ENCODE assay signal across 8 cellular contexts in genomic region chr19:41999071-41999877, GRCh38. TPM values are rescaled to one million over a fixed set of nuclear protein-coding genes. Genes with fewer than 3 reads are reported as not detected.
DNase-seq lines count a peak whose midpoint lies in the region; ATAC-seq and TF ChIP-seq lines count a peak whose summit lies in the region.

No MANE protein-coding gene starts in this region.

- peak overlapping the region; percentile 49 to 64 for H3K4me3 Mint-ChIP-seq in effector memory CD8-positive, alpha-beta T cell

- H3K27ac ChIP-seq in right atrium auricular region: no peak overlapping the region
- H3K27ac ChIP-seq in stomach: no peak overlapping the region

- ATAC-seq in Right ventricle myocardium superior (ENCODE audit: poor library complexity): no peak
- no peak for ATAC-seq in effector memory CD8-positive, alpha-beta T cell (replicated peaks)

- peaks cover 0 to 7% of the 10 kb centered on the region in 2 donors for H3K27me3 ChIP-seq in right atrium auricular region
- H3K27me3 ChIP-seq in stomach: peaks cover 10 to 95% (median 82%) of the 10 kb centered on the region in 3 donors

- WGBS in stomach, 5 donors: 10 to 17% (median 10%) methylated on average over 29 to 55 of the region's 55 CpGs

- H3K4me3 ChIP-seq in right atrium auricular region (peak overlapping the region in 1 of 2 donors; percentile 27), stomach (peak overlapping the region in 2 of 4 donors; percentile 16)

- H3K4me1 Mint-ChIP-seq in effector memory CD8-positive, alpha-beta T cell (ENCODE audit: low read depth in 2 of 2): peaks cover 21 to 25% of the 10 kb centered on the region in 2 donors

- peaks cover 2% of the 10 kb centered on the region for H3K36me3 Mint-ChIP-seq in effector memory CD8-positive, alpha-beta T cell (ENCODE audit: insufficient read depth)

- TF ChIP-seq CTCF in right atrium auricular region (IDR thresholded peaks at IDR 0.05): no peak
- TF ChIP-seq CTCF in stomach (IDR thresholded peaks at IDR 0.05): no peak

- H3K36me3 ChIP-seq in right atrium auricular region (no peaks in the 10 kb centered on the region), stomach (no peaks in the 10 kb centered on the region)

- intact Hi-C loops in Right ventricle myocardium superior (cut with DNase I) (loop anchor here (5.0 to 10.0 kb wide), 2 partner anchors 33 to 86 kb away; no protein-coding TSS in a partner anchor), stomach (cut with DNase I; ENCODE audit: low total_unique reads) (no loop called here)

- no peak for TF ChIP-seq EP300 in stomach (IDR thresholded peaks at IDR 0.05)

- H3K9me3 ChIP-seq in right atrium auricular region (no peaks in the 10 kb centered on the region), stomach (no peaks in the 10 kb centered on the region)

- H3K9me3 Mint-ChIP-seq in effector memory CD8-positive, alpha-beta T cell: no peaks in the 10 kb centered on the region

- H3K4me1 ChIP-seq in right atrium auricular region: peaks cover 0 to 23% of the 10 kb centered on the region in 2 donors
- peaks cover 10 to 26% (median 21%) of the 10 kb centered on the region in 4 donors for H3K4me1 ChIP-seq in stomach

- no peak for TF ChIP-seq POLR2A in stomach (IDR thresholded peaks at IDR 0.05)

- H3K27me3 Mint-ChIP-seq in effector memory CD8-positive, alpha-beta T cell: peaks cover 82 to 92% of the 10 kb centered on the region in 2 donors

- peak; percentile 22 for DNase-seq in Right ventricle myocardium superior
- DNase-seq in right atrium auricular region (ENCODE audit: low spot score): no peak
- DNase-seq in NCI-H1930 (lab: John Stamatoyannopoulos, UW): peak; percentile 32 to 67
- no peak for DNase-seq in effector memory CD8-positive, alpha-beta T cell
- DNase-seq in retina: peak; percentile 47
- no peak for DNase-seq in D341Med (ENCODE audit: low spot score)
- DNase-seq in stomach: no peak
- no peak for DNase-seq in HPDE6-E6E7 (ENCODE audit: extremely low spot score)

- H3K27ac Mint-ChIP-seq in effector memory CD8-positive, alpha-beta T cell: no peak overlapping the region

RNA-seq across cellular contexts. Expression of gene ATP1A3, which starts 5.2 kb away (rescaled TPM):
- total RNA-seq in Right ventricle myocardium superior (388 TPM), right atrium auricular region (100 to 1,000 TPM in 1 of 2 donors, 10 to 100 TPM in 1; 81.4 to 223 TPM), stomach (under 1 TPM in 1 of 5 donors, not detected in 4; 0.29 TPM)
- under 1 TPM in 2 of 3 donors, not detected in 1; 0.12 to 0.45 TPM for polyA plus RNA-seq in stomach

RNA-seq across cellular contexts. Expression of gene RABAC1, which starts 40.2 kb away (rescaled TPM):
- total RNA-seq in Right ventricle myocardium superior: 62.1 TPM
- total RNA-seq in right atrium auricular region: 100 to 1,000 TPM; 123 to 167 TPM
- total RNA-seq in stomach: 100 to 1,000 TPM in 3 of 5 donors, 10 to 100 TPM in 2; 44.6 to 499 (median 114) TPM
- 100 to 1,000 TPM; 127 to 181 (median 170) TPM for polyA plus RNA-seq in stomach

Comparison
In these comparisons a context has a peak if more than half of its experiments do, and no peak if none do; other contexts are left out.
1. DNase-seq: peak in Right ventricle myocardium superior (single experiment), NCI-H1930 (2 of 2) and retina (single experiment); none in right atrium auricular region (single experiment), effector memory CD8-positive, alpha-beta T cell (0 of 3), D341Med (single experiment), stomach (single experiment) and HPDE6-E6E7 (single experiment).
2. RNA of gene ATP1A3, which starts 5.2 kb away (total RNA-seq): 388 TPM in Right ventricle myocardium superior (single experiment) and 81.4 to 223 TPM in right atrium auricular region; 0.29 TPM in stomach; every median in the first group is over 10 times any median in the second.